8 cellular contexts compared by ENCODE assay signal in genomic region chr5:173891367-173891766, GRCh38. TPM values are rescaled to one million over a fixed set of nuclear protein-coding genes. Genes with fewer than 3 reads are reported as not detected.
DNase-seq lines count a peak whose midpoint lies in the region; ATAC-seq and TF ChIP-seq lines count a peak whose summit lies in the region.

No MANE protein-coding gene starts in this region.

- H3K9ac ChIP-seq in mucosa of rectum (ENCODE audit: low read depth in 1 of 2, low read length in 2 of 2), result peak overlapping the region; percentile 31 to 43

- DNase-seq in heart left ventricle (no peak), Right ventricle myocardium inferior (ENCODE audit: missing footprints) (no peak), MCF 10A (ENCODE audit: unreplicated experiment) (peak; percentile 17), vagina (ENCODE audit: extremely low spot score in 2 of 2) (no peak), HUDEP-2 (lab: John Stamatoyannopoulos, UW; ENCODE audit: unreplicated experiment in 76 of 76) (no peak)

- H3K9me3 ChIP-seq in heart left ventricle, result no peaks in the 10 kb centered on the region
- no peaks in the 10 kb centered on the region for H3K9me3 ChIP-seq in mucosa of rectum (ENCODE audit: control insufficient read depth in 2 of 2, low read length in 2 of 2)
- no peaks in the 10 kb centered on the region for H3K9me3 ChIP-seq in vagina

- BruUV-seq in MCF 10A (replicated peaks; lab: Mats Ljungman, UMichigan), result no TSS peak

- peak overlapping the region; percentile 77 for H3K27ac Mint-ChIP-seq in MCF 10A (ENCODE audit: low read depth, unreplicated experiment)

- peak overlapping the region; percentile 97 for H3K4me3 Mint-ChIP-seq in MCF 10A (ENCODE audit: unreplicated experiment)

- no peaks in the 10 kb centered on the region for H3K27me3 Mint-ChIP-seq in MCF 10A (ENCODE audit: insufficient read depth, unreplicated experiment)

- peak overlapping the region; percentile 75 to 98 (median 92) for H3K27ac ChIP-seq in heart left ventricle
- no peak overlapping the region for H3K27ac ChIP-seq in mucosa of rectum (ENCODE audit: low read depth in 2 of 2, low read length in 2 of 2)
- peak overlapping the region; percentile 87 for H3K27ac ChIP-seq in vagina

- CTCF ChIA-PET in MCF 10A (lab: Yijun Ruan, JAX), result interaction anchor here (0.6 to 6.0 kb wide), 9 partner anchors 34 to 274 kb away, joined by 3 to 39 read pairs (median 4); partner anchors contain the start of gene BOD1

- 26 to 35% (median 33%) methylated on average over 2 of the region's 2 CpGs for WGBS in heart left ventricle, 4 donors

- ATAC-seq in heart left ventricle (no peak), Right ventricle myocardium inferior (no peak), HG03097 (IDR thresholded peaks at IDR 0.05; ENCODE audit: low FRiP score, unreplicated experiment) (no peak), GM19328 (IDR thresholded peaks at IDR 0.05; ENCODE audit: unreplicated experiment) (no peak)

- H3K4me3 ChIP-seq in heart left ventricle (peak overlapping the region; percentile 45 to 96 (median 78)), mucosa of rectum (ENCODE audit: low read length in 2 of 2) (peak overlapping the region; percentile 33 to 84), vagina (peak overlapping the region; percentile 1 to 86)

- H3K36me3 Mint-ChIP-seq in MCF 10A (ENCODE audit: insufficient read depth, unreplicated experiment), result peaks cover 31% of the 10 kb centered on the region

- TF ChIP-seq POLR2A in heart left ventricle (IDR thresholded peaks at IDR 0.05) (no peak), vagina (IDR thresholded peaks at IDR 0.05) (no peak)

- H3K27me3 ChIP-seq in heart left ventricle (no peaks in the 10 kb centered on the region), mucosa of rectum (ENCODE audit: control insufficient read depth in 2 of 2, insufficient read depth in 2 of 2, low read length in 2 of 2) (no peaks in the 10 kb centered on the region), vagina (no peaks in the 10 kb centered on the region)

- intact Hi-C loops in heart left ventricle (cut with DNase I) (loop anchor here in 7 of 10 donors (2.0 to 10.0 kb wide), 7 partner anchors 36 to 267 kb away; no protein-coding TSS in a partner anchor), Right ventricle myocardium inferior (cut with DNase I) (loop anchor here (2.0 to 10.0 kb wide), 3 partner anchors 46 to 207 kb away; no protein-coding TSS in a partner anchor), MCF 10A (cut with micrococcal nuclease) (no loop called here), vagina (cut with DNase I) (no loop called here)

- no peak for TF ChIP-seq CTCF in heart left ventricle (IDR thresholded peaks at IDR 0.05)
- no peak for TF ChIP-seq CTCF in MCF 10A (IDR thresholded peaks at IDR 0.05; ENCODE audit: unreplicated experiment)
- no peak for TF ChIP-seq CTCF in vagina (IDR thresholded peaks at IDR 0.05)

- peaks cover 0 to 85% (median 20%) of the 10 kb centered on the region in 12 donors for H3K4me1 ChIP-seq in heart left ventricle
- H3K4me1 ChIP-seq in mucosa of rectum (ENCODE audit: control insufficient read depth in 2 of 2, insufficient read depth in 2 of 2, low read length in 2 of 2), result peaks cover 27 to 32% of the 10 kb centered on the region in 2 donors
- peaks cover 52% of the 10 kb centered on the region for H3K4me1 ChIP-seq in vagina

- peaks cover 0 to 4% (median 0%) of the 10 kb centered on the region in 9 donors for H3K36me3 ChIP-seq in heart left ventricle
- H3K36me3 ChIP-seq in mucosa of rectum (ENCODE audit: control insufficient read depth in 2 of 2, insufficient read depth in 2 of 2, low read length in 2 of 2), result no peaks in the 10 kb centered on the region
- no peaks in the 10 kb centered on the region for H3K36me3 ChIP-seq in vagina

- H3K4me1 Mint-ChIP-seq in MCF 10A (ENCODE audit: insufficient read depth, unreplicated experiment), result peaks cover 46% of the 10 kb centered on the region

- H3K9me3 Mint-ChIP-seq in MCF 10A (ENCODE audit: unreplicated experiment), result no peaks in the 10 kb centered on the region

- POLR2A ChIA-PET in MCF 10A (lab: Yijun Ruan, JAX), result interaction anchor here (0.7 to 10.1 kb wide), 21 partner anchors 12 to 276 kb away, joined by 3 to 176 read pairs (median 8); partner anchors contain the start of gene BOD1

RNA-seq across cellular contexts. Expression of gene CPEB4, which starts 3.2 kb away (rescaled TPM):
- total RNA-seq in heart left ventricle, result 100 to 1,000 TPM; 104 to 217 (median 172) TPM
- 100 to 1,000 TPM in 1 of 2 donors, 10 to 100 TPM in 1; 28.7 to 158 TPM for polyA plus RNA-seq in heart left ventricle
- total RNA-seq in Right ventricle myocardium inferior, result 116 TPM
- 86.7 and 99.0 TPM in 2 replicates for total RNA-seq in MCF 10A (2022)
- total RNA-seq in vagina, result 31.9 TPM

Comparison
In these comparisons a context has a peak if more than half of its experiments do, and no peak if none do; other contexts are left out.
1. H3K27ac ChIP-seq: peak in heart left ventricle (12 of 12) and vagina (single experiment); none in mucosa of rectum (0 of 2).
2. intact Hi-C loops: an anchor here in heart left ventricle (2.0 to 10.0 kb wide) and Right ventricle myocardium inferior (2.0 to 10.0 kb wide); none called in MCF 10A and vagina.
3. Peak in every context shown above with its lines, with median percentiles within 50 percentile points of each other: H3K4me3 ChIP-seq.